In genomic region chr12:13044859-13045384, GRCh38 we compare ENCODE assay signal across 8 cellular contexts. TPM values are rescaled to one million over a fixed set of nuclear protein-coding genes. Genes with fewer than 3 reads are reported as not detected.
DNase-seq lines count a peak whose midpoint lies in the region; ATAC-seq and TF ChIP-seq lines count a peak whose summit lies in the region.

No MANE protein-coding gene starts in this region.

- TF ChIP-seq POLR2A in heart left ventricle (IDR thresholded peaks at IDR 0.05) (no peak), right lobe of liver (IDR thresholded peaks at IDR 0.05) (no peak)

- H3K4me3 ChIP-seq in heart left ventricle (peak overlapping the region; percentile 87 to 100 (median 96)), right lobe of liver (peak overlapping the region; percentile 99 to 100 (median 100)), urinary bladder (ENCODE audit: low read depth, low read length) (peak overlapping the region; percentile 96)

- TF ChIP-seq CTCF in heart left ventricle (IDR thresholded peaks at IDR 0.05) (no peak), right lobe of liver (IDR thresholded peaks at IDR 0.05) (no peak)

- 3 to 7% (median 4%) methylated on average over 8 of the region's 8 CpGs for WGBS in heart left ventricle, 4 donors
- WGBS in right lobe of liver (ENCODE audit: insufficient coverage, low coverage, low lambda C conversion rate, missing lambda C conversion rate), result 7% methylated on average over 7 of the region's 8 CpGs
- WGBS in urinary bladder, result 6% methylated on average over 8 of the region's 8 CpGs

- no peaks in the 10 kb centered on the region for H3K36me3 ChIP-seq in heart left ventricle
- H3K36me3 ChIP-seq in right lobe of liver, result no peaks in the 10 kb centered on the region
- peaks cover 1% of the 10 kb centered on the region for H3K36me3 ChIP-seq in urinary bladder (ENCODE audit: insufficient read depth)

- ATAC-seq in heart left ventricle (no peak), right lobe of liver (no peak), GM21390 (IDR thresholded peaks at IDR 0.05; ENCODE audit: unreplicated experiment) (no peak), GM21529 (IDR thresholded peaks at IDR 0.05; ENCODE audit: unreplicated experiment) (no peak)

- H3K9me3 ChIP-seq in heart left ventricle, result no peaks in the 10 kb centered on the region
- H3K9me3 ChIP-seq in right lobe of liver, result no peaks in the 10 kb centered on the region

- H3K27ac ChIP-seq in heart left ventricle (peak overlapping the region in 5 of 12 donors; percentile 66 to 83 (median 77)), right lobe of liver (peak overlapping the region in 1 of 3 donors; percentile 45), urinary bladder (ENCODE audit: low read depth) (no peak overlapping the region)

- no peaks in the 10 kb centered on the region for H3K27me3 ChIP-seq in heart left ventricle
- no peaks in the 10 kb centered on the region for H3K27me3 ChIP-seq in right lobe of liver

- peaks cover 0 to 25% (median 9%) of the 10 kb centered on the region in 12 donors for H3K4me1 ChIP-seq in heart left ventricle
- peaks cover 0 to 10% (median 0%) of the 10 kb centered on the region in 4 donors for H3K4me1 ChIP-seq in right lobe of liver
- H3K4me1 ChIP-seq in urinary bladder (ENCODE audit: insufficient read depth), result no peaks in the 10 kb centered on the region

- no peak for DNase-seq in heart left ventricle
- no peak for DNase-seq in cardiac septum (ENCODE audit: low spot score)
- DNase-seq in amniotic epithelial cell (ENCODE audit: low read depth), result peak; percentile 6
- DNase-seq in right lobe of liver, result no peak
- no peak for DNase-seq in pons (ENCODE audit: low spot score)

- intact Hi-C loops in heart left ventricle (cut with DNase I) (loop anchor here in 2 of 10 donors (2.0 to 5.0 kb wide), 2 partner anchors 48 to 50 kb away; no protein-coding TSS in a partner anchor), cardiac septum (cut with DNase I) (no loop called here), right lobe of liver (cut with DNase I) (no loop called here)

RNA-seq across cellular contexts. Expression of gene FAM234B, which starts 0.7 kb away (rescaled TPM):
- total RNA-seq in heart left ventricle (1 to 10 TPM; 1.5 to 3.5 (median 2.6) TPM), cardiac septum (1.6 TPM), right lobe of liver (1 to 10 TPM; 2.9 to 4.8 (median 3.2) TPM), urinary bladder (7.1 TPM)
- polyA plus RNA-seq in heart left ventricle (1 to 10 TPM; 1.2 to 2.5 TPM), urinary bladder (3.1 TPM)

RNA-seq across cellular contexts. Expression of gene HEBP1, which starts 44.9 kb away (rescaled TPM):
- 10 to 100 TPM; 26.3 to 65.3 (median 52.6) TPM for total RNA-seq in heart left ventricle
- 10 to 100 TPM; 36.6 to 88.1 TPM for polyA plus RNA-seq in heart left ventricle
- 44.3 TPM for total RNA-seq in cardiac septum
- 100 to 1,000 TPM in 1 of 6 experiments, 10 to 100 TPM in 5; 45.8 to 100 (median 68.9) TPM for total RNA-seq in right lobe of liver
- total RNA-seq in urinary bladder, result 22.0 TPM
- 68.5 TPM for polyA plus RNA-seq in urinary bladder

RNA-seq across cellular contexts. Expression of gene GSG1, which starts 58.5 kb away (rescaled TPM):
- not detected for total RNA-seq in heart left ventricle
- polyA plus RNA-seq in heart left ventricle, result not detected
- not detected for total RNA-seq in cardiac septum
- not detected for total RNA-seq in right lobe of liver
- 1.1 TPM for total RNA-seq in urinary bladder
- not detected for polyA plus RNA-seq in urinary bladder
